Comparison of ENCODE assay signal across 14 cellular contexts in the genomic region with DNA sequence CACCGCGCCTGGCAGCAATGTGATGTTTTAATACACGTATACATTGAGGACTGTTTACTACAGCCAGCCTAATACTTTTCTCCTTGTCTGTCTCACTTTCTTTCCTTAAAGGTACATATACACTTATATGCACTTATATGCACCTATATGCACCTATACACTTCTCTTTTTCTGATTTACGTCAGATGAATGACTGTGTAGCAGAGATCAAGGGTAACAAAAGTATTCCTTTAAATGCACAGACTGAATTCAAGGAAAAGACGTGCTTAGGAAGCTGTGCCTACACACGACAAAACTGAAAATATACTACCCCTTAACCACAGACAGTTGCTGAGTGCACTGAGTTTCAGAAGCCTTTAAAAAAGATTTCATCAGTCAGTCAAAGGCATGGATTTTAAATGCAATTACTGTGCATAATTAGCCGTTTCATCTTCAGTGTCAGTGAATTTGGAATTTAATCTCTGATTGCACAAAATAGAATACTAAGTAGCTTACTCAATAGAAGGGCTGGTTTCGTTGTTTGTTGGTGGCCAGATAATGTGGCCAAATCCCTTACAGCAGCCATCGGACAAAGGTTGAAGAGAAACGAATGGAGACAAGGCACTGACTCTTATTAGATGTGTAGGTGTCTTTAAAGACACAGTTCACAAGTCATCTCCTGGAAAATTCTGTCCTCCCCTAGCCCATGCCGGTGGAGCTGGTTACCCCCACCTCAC. TPM values are rescaled to one million over a fixed set of nuclear protein-coding genes. Genes with fewer than 3 reads are reported as not detected.
DNase-seq lines count a peak whose midpoint lies in the region; ATAC-seq, FAIRE-seq and TF ChIP-seq lines count a peak whose summit lies in the region.
"Had no signal": no experiment of that assay in that cellular context is flagged by ENCODE, and none has a peak within 500 bp of the region (broad histone marks: within the 10 kb centered on the region; RNA-seq: fewer than 3 reads in every experiment).

No MANE protein-coding gene starts in this region.

- no peaks in the 10 kb centered on the region for H3K79me2 ChIP-seq in PC-9 (ENCODE audit: low read depth)
- H3K79me2 ChIP-seq in endothelial cell of umbilical vein (ENCODE audit: control insufficient read depth, insufficient read depth, low read length), result no peaks in the 10 kb centered on the region

- POLR2A ChIA-PET in PC-9 (lab: Charles Lee; ENCODE audit: unreplicated experiment), result no interaction called here
- POLR2A ChIA-PET in endothelial cell of umbilical vein (lab: Charles Lee), result interaction anchor here (1.1 kb wide), 1 partner anchor 18 kb away, joined by 4 read pairs; no protein-coding TSS in a partner anchor

- BruUV-seq in PC-9 (replicated peaks; lab: Mats Ljungman, UMichigan), result no TSS peak
- no TSS peak for BruUV-seq in endothelial cell of umbilical vein (replicated peaks; lab: Mats Ljungman, UMichigan)

- 68% methylated on average over 11 of the region's 11 CpGs for WGBS in right cardiac atrium
- 66 to 73% methylated on average over 11 of the region's 11 CpGs for whole genome bisulfite sequencing in transverse colon (ENCODE audit: low coverage in 1 of 2), 2 donors

- H3K9me2 ChIP-seq in PC-9 (ENCODE audit: insufficient read depth), result no peaks in the 10 kb centered on the region

- DNase-seq in left ventricle myocardium inferior (no peak), right cardiac atrium (no peak), PC-9 (no peak), endothelial cell of umbilical vein (ENCODE audit: low read depth, low spot score) (no peak), transverse colon (no peak), kidney glomerular epithelial cell (lab: John Stamatoyannopoulos, UW) (no peak)
- DNase-seq: activated CD8-positive, alpha-beta memory T cell treated with anti-CD3 and anti-CD28 coated beads, Interleukin-2, amount 50 U/mL, for 48 hours; NCI-H1694 treated with DMSO at 0.1 percent for 48 hours; NCI-H524; uterus had no signal

- H3K4me1 ChIP-seq in left ventricle myocardium inferior, result peaks cover 71% of the 10 kb centered on the region
- H3K4me1 ChIP-seq in right cardiac atrium (ENCODE audit: control insufficient read depth, insufficient read depth, low read length), result peaks cover 2% of the 10 kb centered on the region
- peaks cover 43% of the 10 kb centered on the region for H3K4me1 ChIP-seq in PC-9 (replicated peaks; ENCODE audit: insufficient read depth)
- H3K4me1 ChIP-seq in endothelial cell of umbilical vein (ENCODE audit: control insufficient read depth, extremely low read depth, insufficient read depth, low read length), result peaks cover 15% of the 10 kb centered on the region
- peaks cover 0 to 12% (median 3%) of the 10 kb centered on the region in 4 donors for H3K4me1 ChIP-seq in transverse colon

- in situ Hi-C loops in transverse colon (cut with MboI; ENCODE audit: low pct_ligation_motif_present in 1 of 4, low pct_unique_long_range_greater_than_20kb in 1 of 4, low sequenced_read_pairs in 3 of 4), result no loop called here

- H3K9ac ChIP-seq in endothelial cell of umbilical vein (replicated peaks; ENCODE audit: extremely low read depth, insufficient read depth, low read length), result no peak overlapping the region

- no peak for TF ChIP-seq CTCF in left ventricle myocardium inferior (IDR thresholded peaks at IDR 0.05; ENCODE audit: borderline replicate concordance)
- TF ChIP-seq CTCF in PC-9 (conservative IDR thresholded peaks at IDR 0.05), result no peak
- TF ChIP-seq CTCF in endothelial cell of umbilical vein (IDR thresholded peaks at IDR 0.05; ENCODE audit: extremely low read depth in 1 of 2, insufficient read depth in 1 of 2, low read depth in 1 of 2, low read length in 2 of 2), result no peak
- no peak for TF ChIP-seq CTCF in transverse colon (IDR thresholded peaks at IDR 0.05)

- H4K20me1 ChIP-seq in PC-9 (ENCODE audit: insufficient read depth) (no peaks in the 10 kb centered on the region), endothelial cell of umbilical vein (replicated peaks; ENCODE audit: control insufficient read depth, extremely low read depth, insufficient read depth, low read length) (no peaks in the 10 kb centered on the region)

- H3K36me3 ChIP-seq in left ventricle myocardium inferior (no peaks in the 10 kb centered on the region), PC-9 (ENCODE audit: low read depth) (no peaks in the 10 kb centered on the region), endothelial cell of umbilical vein (ENCODE audit: control insufficient read depth in 2 of 2, extremely low read depth in 1 of 2, insufficient read depth in 2 of 2, low read length in 2 of 2) (no peaks in the 10 kb centered on the region), transverse colon (no peaks in the 10 kb centered on the region)
- H3K36me3 ChIP-seq: ovary, uterus had no signal

- H3K27me3 ChIP-seq in left ventricle myocardium inferior (ENCODE audit: low read depth) (no peaks in the 10 kb centered on the region), right cardiac atrium (ENCODE audit: control insufficient read depth, insufficient read depth) (no peaks in the 10 kb centered on the region), PC-9 (ENCODE audit: insufficient read depth, low read depth) (no peaks in the 10 kb centered on the region), endothelial cell of umbilical vein (ENCODE audit: control insufficient read depth in 2 of 2, insufficient read depth in 2 of 2, low read length in 2 of 2) (no peaks in the 10 kb centered on the region), transverse colon (no peaks in the 10 kb centered on the region)
- H3K27me3 ChIP-seq: ovary, uterus had no signal

- H3K27ac ChIP-seq in left ventricle myocardium inferior (replicated peaks) (peak overlapping the region; percentile 52), right cardiac atrium (ENCODE audit: low read length) (no peak overlapping the region), PC-9 (peak overlapping the region; percentile 82; the same call in 1 of the 2 replicates), endothelial cell of umbilical vein (ENCODE audit: insufficient read depth, low read depth, low read length) (no peak overlapping the region), transverse colon (peak overlapping the region; percentile 6 to 58 (median 27))
- H3K27ac ChIP-seq: ovary had no signal

- ATAC-seq in right cardiac atrium, result no peak
- no peak for ATAC-seq in GM19467 (IDR thresholded peaks at IDR 0.05; ENCODE audit: unreplicated experiment)
- no peak for ATAC-seq in HG02973 (IDR thresholded peaks at IDR 0.05; ENCODE audit: unreplicated experiment)
- ATAC-seq: Right ventricle myocardium inferior had no signal

- TF ChIP-seq EP300 in transverse colon (IDR thresholded peaks at IDR 0.05; ENCODE audit: low read depth), result no peak

- H2AFZ ChIP-seq in PC-9 (no peak overlapping the region), endothelial cell of umbilical vein (ENCODE audit: low read depth, low read length) (no peak overlapping the region)

- FAIRE-seq in endothelial cell of umbilical vein (lab: Jason Lieb, UNC), result peak; percentile 48

- intact Hi-C loops in left ventricle myocardium inferior (cut with micrococcal nuclease) (no loop called here), right cardiac atrium (cut with DNase I) (no loop called here), PC-9 (cut with micrococcal nuclease; ENCODE audit: unreplicated experiment) (no loop called here), endothelial cell of umbilical vein (cut with micrococcal nuclease) (no loop called here), transverse colon (cut with DNase I; ENCODE audit: low total_unique reads) (no loop called here)

- dilution Hi-C loops in endothelial cell of umbilical vein (cut with MboI; ENCODE audit: extremely low pct_ligation_motif_present, low sequenced_read_pairs), result no loop called here

- H3F3A ChIP-seq in PC-9 (ENCODE audit: insufficient read depth, low read depth), result peaks cover 36% of the 10 kb centered on the region

- CTCF ChIA-PET in PC-9 (lab: Charles Lee), result no interaction called here
- CTCF ChIA-PET in endothelial cell of umbilical vein (lab: Charles Lee), result no interaction called here

- H3K9me3 ChIP-seq in left ventricle myocardium inferior (replicated peaks), result no peaks in the 10 kb centered on the region
- H3K9me3 ChIP-seq in right cardiac atrium (ENCODE audit: control insufficient read depth, low read length), result no peaks in the 10 kb centered on the region
- H3K9me3 ChIP-seq in PC-9 (ENCODE audit: insufficient read depth, low read depth), result no peaks in the 10 kb centered on the region
- no peaks in the 10 kb centered on the region for H3K9me3 ChIP-seq in endothelial cell of umbilical vein (replicated peaks; ENCODE audit: control insufficient read depth, insufficient read depth, low read length)
- H3K9me3 ChIP-seq in transverse colon, result no peaks in the 10 kb centered on the region
- H3K9me3 ChIP-seq: ovary, uterus had no signal

- TF ChIP-seq POLR2A in endothelial cell of umbilical vein (IDR thresholded peaks at IDR 0.05; ENCODE audit: low read depth, low read length) (no peak), transverse colon (IDR thresholded peaks at IDR 0.05) (no peak)

- H3K4me3 ChIP-seq in left ventricle myocardium inferior, result no peak overlapping the region
- no peak overlapping the region for H3K4me3 ChIP-seq in right cardiac atrium (ENCODE audit: low read length)
- H3K4me3 ChIP-seq in PC-9, result no peak overlapping the region
- no peak overlapping the region for H3K4me3 ChIP-seq in endothelial cell of umbilical vein (replicated peaks in 1 of 3; ENCODE audit: insufficient read depth in 1 of 3, low read depth in 1 of 3, low read length in 3 of 3)
- H3K4me3 ChIP-seq in transverse colon, result no peak overlapping the region
- H3K4me3 ChIP-seq: ovary, uterus had no signal

- H3K4me2 ChIP-seq in PC-9 (no peak overlapping the region), endothelial cell of umbilical vein (ENCODE audit: insufficient read depth, low read length) (no peak overlapping the region)

- no peaks in the 10 kb centered on the region for H3K9me1 ChIP-seq in endothelial cell of umbilical vein (replicated peaks; ENCODE audit: control insufficient read depth, extremely low read depth, insufficient read depth, low read length)

TF ChIP-seq in endothelial cell of umbilical vein, 7 proteins besides CTCF, POLR2A, EP300 and RAD21:
- TF ChIP-seq, protein P1, sequence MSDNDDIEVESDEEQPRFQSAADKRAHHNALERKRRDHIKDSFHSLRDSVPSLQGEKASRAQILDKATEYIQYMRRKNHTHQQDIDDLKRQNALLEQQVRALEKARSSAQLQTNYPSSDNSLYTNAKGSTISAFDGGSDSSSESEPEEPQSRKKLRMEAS (IDR thresholded peaks at IDR 0.05; ENCODE audit: insufficient read depth, insufficient read length), result no peak

RNA-seq across cellular contexts. Expression of a gene that starts 38.3 kb away (rescaled TPM):
- total RNA-seq in left ventricle myocardium inferior (11.4 TPM), right cardiac atrium (10 to 100 TPM; 10.7 to 12.0 (median 11.4) TPM), PC-9 (2021) (47.3 and 61.1 TPM in 2 replicates), endothelial cell of umbilical vein (21.0 and 23.4 TPM in 2 replicates), transverse colon (10 to 100 TPM; 19.9 to 44.4 (median 27.6) TPM)
- polyA plus RNA-seq in right cardiac atrium (10.8 TPM), endothelial cell of umbilical vein (17.3 and 20.4 TPM in 2 replicates)
- polyA plus RNA-seq in endothelial cell of umbilical vein (2011; cell fraction: cytosol; rRNA removed), result 13.1 and 14.5 TPM in 2 replicates
- polyA plus RNA-seq in endothelial cell of umbilical vein (2011; cell fraction: nucleus; rRNA removed), result 110 and 116 TPM in 2 replicates
- polyA plus RNA-seq in endothelial cell of umbilical vein (2012), result 17.4 and 18.0 TPM in 2 replicates
- 21.2 and 27.0 TPM in 2 replicates for polyA minus RNA-seq in endothelial cell of umbilical vein
- polyA minus RNA-seq in endothelial cell of umbilical vein (2011; cell fraction: cytosol; rRNA and poly(A)+ RNA removed), result 14.7 TPM
- 22.8 and 30.0 TPM in 2 replicates for polyA minus RNA-seq in endothelial cell of umbilical vein (2011; cell fraction: nucleus; rRNA and poly(A)+ RNA removed)

Comparison
In these comparisons a context has a peak if more than half of its experiments do, and no peak if none do; other contexts are left out.
1. H3K27ac ChIP-seq: peak in left ventricle myocardium inferior (single experiment), PC-9 (single experiment) and transverse colon (4 of 4); none in right cardiac atrium (single experiment) and endothelial cell of umbilical vein (single experiment).